Comparison of ENCODE assay signal across 1 cellular context in the genomic region with DNA sequence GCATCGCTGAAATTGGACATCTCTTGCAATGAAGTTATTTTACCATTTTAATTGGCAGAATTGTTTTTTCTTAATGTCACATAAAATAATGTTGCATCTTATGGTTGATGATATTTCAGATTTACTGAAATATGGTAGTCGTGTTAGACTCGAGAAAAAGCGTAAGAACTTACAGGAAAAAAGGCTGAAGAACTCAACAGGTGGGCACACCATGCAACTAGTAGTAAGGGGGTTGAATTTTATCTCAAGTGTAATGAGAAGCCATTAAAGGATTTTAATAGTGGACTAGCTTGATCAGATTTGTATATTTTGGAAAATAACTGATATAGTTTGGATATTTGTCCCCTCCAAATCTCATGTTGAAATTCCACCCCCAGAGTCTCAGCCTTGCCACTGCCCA.
"Had no signal": no experiment of that assay in that cellular context is flagged by ENCODE, and none has a peak within 500 bp of the region (broad histone marks: within the 10 kb centered on the region; RNA-seq: fewer than 3 reads in every experiment).

No MANE protein-coding gene starts in this region.

- ATAC-seq: GM12878 had no signal

- H3K4me3 ChIP-seq: GM12878 had no signal
